Comparison of ENCODE assay signal across 13 cellular contexts in the genomic region with DNA sequence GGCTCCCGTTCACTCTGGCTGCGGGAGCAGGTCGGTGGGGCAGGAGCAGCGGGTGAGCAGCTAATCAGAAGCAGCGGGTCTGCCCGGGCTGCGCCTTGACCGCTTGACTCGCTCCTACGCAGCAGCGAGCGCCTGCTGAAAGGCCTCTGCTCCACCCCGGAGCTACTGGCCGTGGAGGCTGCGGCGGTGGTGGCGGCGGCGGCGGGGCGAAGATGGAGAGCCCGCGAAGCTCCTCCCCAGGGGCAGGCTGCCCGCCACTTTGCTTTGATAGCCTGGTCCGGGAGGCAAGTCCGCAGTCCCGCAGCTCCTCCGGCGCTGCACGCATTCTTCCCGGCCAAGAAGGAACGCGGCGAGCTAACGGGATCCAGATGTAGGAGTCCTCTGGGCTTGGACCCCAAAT. TPM values are rescaled to one million over a fixed set of nuclear protein-coding genes. Genes with fewer than 3 reads are reported as not detected.
DNase-seq lines count a peak whose midpoint lies in the region; ATAC-seq and TF ChIP-seq lines count a peak whose summit lies in the region.
"Had no signal": no experiment of that assay in that cellular context is flagged by ENCODE, and none has a peak within 500 bp of the region (broad histone marks: within the 10 kb centered on the region; RNA-seq: fewer than 3 reads in every experiment).

No MANE protein-coding gene starts in this region.

- H3K27ac ChIP-seq in foreskin keratinocyte (no peak overlapping the region), neuronal stem cell (replicated peaks; ENCODE audit: low read length) (no peak overlapping the region)
- H3K27ac ChIP-seq: BLaER1 treated with 17β-estradiol and CSF1 and Interleukin-3, amounts not matched to agents 10 nM and 100 nM had no signal

- H3K4me2 ChIP-seq in neuronal stem cell (ENCODE audit: insufficient read depth, low read length, poor library complexity, severe bottlenecking) = peak overlapping the region; percentile 14

- H3K18ac ChIP-seq in neuronal stem cell (ENCODE audit: low read length) = peak overlapping the region; percentile 87

- peak overlapping the region; percentile 17 for H4K8ac ChIP-seq in neuronal stem cell (ENCODE audit: low read depth, low read length)

- H3K4me1 ChIP-seq in BE2C (no peaks in the 10 kb centered on the region), NT2/D1 (ENCODE audit: insufficient read depth, insufficient read length) (peaks cover 27% of the 10 kb centered on the region), foreskin keratinocyte (peaks cover 3% of the 10 kb centered on the region), neuronal stem cell (ENCODE audit: control insufficient read depth in 2 of 2, insufficient read depth in 1 of 2, low read depth in 1 of 2, low read length in 2 of 2) (peaks cover 27 to 30% of the 10 kb centered on the region in 2 donors)

- no peak overlapping the region for H4K91ac ChIP-seq in neuronal stem cell (ENCODE audit: low read depth, low read length, poor library complexity)

- no peaks in the 10 kb centered on the region for H3K79me1 ChIP-seq in neuronal stem cell (ENCODE audit: low read depth, low read length)

- no peak overlapping the region for H2BK15ac ChIP-seq in neuronal stem cell (ENCODE audit: low read length)

- H3K4me1 Mint-ChIP-seq in progenitor cell of endocrine pancreas (ENCODE audit: low read depth) = peaks cover 2% of the 10 kb centered on the region

- no peak overlapping the region for H3K4me3 Mint-ChIP-seq in progenitor cell of endocrine pancreas (ENCODE audit: low read depth)

- no peaks in the 10 kb centered on the region for H3K36me3 ChIP-seq in BE2C
- H3K36me3 ChIP-seq in NT2/D1 (ENCODE audit: insufficient read depth, insufficient read length, low read length) = no peaks in the 10 kb centered on the region
- no peaks in the 10 kb centered on the region for H3K36me3 ChIP-seq in neuronal stem cell (replicated peaks in 1 of 2; ENCODE audit: control insufficient read depth in 2 of 2, insufficient read depth in 2 of 2, low read length in 2 of 2)
- H3K36me3 ChIP-seq: BLaER1 treated with 17β-estradiol and CSF1 and Interleukin-3, amounts not matched to agents 10 nM and 100 nM had no signal

- H3K36me3 Mint-ChIP-seq in progenitor cell of endocrine pancreas (ENCODE audit: insufficient read depth) = no peaks in the 10 kb centered on the region

- DNase-seq in BE2C (peak; percentile 46), NT2/D1 (ENCODE audit: low read depth, low spot score) (no peak), foreskin keratinocyte (no peak), neuronal stem cell (ENCODE audit: low spot score) (no peak), NCI-H748 treated with DMSO at 0.1 percent for 48 hours (lab: John Stamatoyannopoulos, UW) (no peak), progenitor cell of endocrine pancreas (ENCODE audit: low spot score, unreplicated experiment) (no peak), epidermal melanocyte (ENCODE audit: insufficient read length, low spot score) (no peak)
- DNase-seq: activated CD4-positive, alpha-beta T cell treated with anti-CD3 and anti-CD28 coated beads, Interleukin-2, amount 50 U/mL, for 1 hour; NCI-H2029 treated with DMSO at 0.1 percent for 48 hours; SIG-M5; stimulated activated naive CD4-positive, alpha-beta T cell had no signal

- H3K9me3 Mint-ChIP-seq in progenitor cell of endocrine pancreas (ENCODE audit: low read depth) = peaks cover 7% of the 10 kb centered on the region

- peak overlapping the region; percentile 59 for H3K9ac ChIP-seq in NT2/D1 (ENCODE audit: insufficient read length, low read depth)
- no peak overlapping the region for H3K9ac ChIP-seq in neuronal stem cell (ENCODE audit: low read depth, low read length, poor library complexity)
- H3K9ac ChIP-seq: BLaER1 treated with 17β-estradiol and CSF1 and Interleukin-3, amounts not matched to agents 10 nM and 100 nM had no signal

- peak overlapping the region; percentile 82 for H2AFZ ChIP-seq in neuronal stem cell (ENCODE audit: low read length)

- H3K23ac ChIP-seq in neuronal stem cell (ENCODE audit: low read depth, low read length, poor library complexity) = no peak overlapping the region

- peaks cover 23% of the 10 kb centered on the region for H3K27me3 Mint-ChIP-seq in progenitor cell of endocrine pancreas

- H3K9me3 ChIP-seq in BE2C (no peaks in the 10 kb centered on the region), NT2/D1 (ENCODE audit: insufficient read depth, low read length) (no peaks in the 10 kb centered on the region), neuronal stem cell (replicated peaks in 1 of 2; ENCODE audit: control insufficient read depth in 2 of 2, insufficient read depth in 1 of 2, low read depth in 1 of 2, low read length in 2 of 2) (no peaks in the 10 kb centered on the region)
- H3K9me3 ChIP-seq: BLaER1 treated with 17β-estradiol and CSF1 and Interleukin-3, amounts not matched to agents 10 nM and 100 nM had no signal

- H3K14ac ChIP-seq in neuronal stem cell (ENCODE audit: low read length) = no peak overlapping the region

- no peak overlapping the region for H2BK12ac ChIP-seq in neuronal stem cell (ENCODE audit: low read length)

- H3K4ac ChIP-seq in neuronal stem cell (ENCODE audit: low read length) = no peak overlapping the region

- no peaks in the 10 kb centered on the region for H3K27me3 ChIP-seq in BE2C
- H3K27me3 ChIP-seq in NT2/D1 (ENCODE audit: insufficient read depth, insufficient read length) = peaks cover 15% of the 10 kb centered on the region
- no peaks in the 10 kb centered on the region for H3K27me3 ChIP-seq in foreskin keratinocyte
- H3K27me3 ChIP-seq in neuronal stem cell (ENCODE audit: control insufficient read depth in 3 of 3, insufficient read depth in 3 of 3, low read depth in 1 of 3, low read length in 3 of 3) = peaks cover 0 to 6% (median 0%) of the 10 kb centered on the region in 3 experiments

- no peak for TF ChIP-seq CTCF in BE2C (IDR thresholded peaks at IDR 0.05; ENCODE audit: low read depth, low read length)
- no peak for TF ChIP-seq CTCF in foreskin keratinocyte (conservative IDR thresholded peaks at IDR 0.05)
- TF ChIP-seq CTCF in progenitor cell of endocrine pancreas (IDR thresholded peaks at IDR 0.05; ENCODE audit: unreplicated experiment) = no peak

- no peak overlapping the region for H3K27ac Mint-ChIP-seq in progenitor cell of endocrine pancreas

- ATAC-seq in foreskin keratinocyte = peak; percentile 26
- no peak for ATAC-seq in GM21526 (IDR thresholded peaks at IDR 0.05; ENCODE audit: low FRiP score, unreplicated experiment)

- H2AK5ac ChIP-seq in neuronal stem cell (ENCODE audit: low read depth, low read length) = no peak overlapping the region

- WGBS in neuronal stem cell (ENCODE audit: extremely low coverage in 2 of 2, insufficient read length in 2 of 2, insufficient replicate concordance in 1 of 2), 2 donors = no CpG with 5 or more reads among the region's 35 CpGs

- no peak overlapping the region for H2BK120ac ChIP-seq in neuronal stem cell (ENCODE audit: low read depth, low read length)

- H3K4me3 ChIP-seq in BE2C (ENCODE audit: low read depth, low read length) (peak overlapping the region; percentile 19; the same call in 1 of the 2 replicates), NT2/D1 (ENCODE audit: insufficient read length, low read depth) (no peak overlapping the region), neuronal stem cell (ENCODE audit: low read length in 2 of 2) (no peak overlapping the region)
- H3K4me3 ChIP-seq: BLaER1 treated with 17β-estradiol and CSF1 and Interleukin-3, amounts not matched to agents 10 nM and 100 nM had no signal

- no peak overlapping the region for H2BK5ac ChIP-seq in neuronal stem cell (ENCODE audit: low read length)

RNA-seq across cellular contexts. Expression of gene PJA1, which starts 36.7 kb away (rescaled TPM):
- polyA plus RNA-seq in BE2C (2012; ENCODE audit: insufficient read depth, insufficient read length, low read depth) = 74.6 TPM
- total RNA-seq in foreskin keratinocyte (31.0 and 34.9 TPM in 2 replicates), progenitor cell of endocrine pancreas (34.2 and 35.7 TPM in 2 replicates)
- 21.5 and 24.1 TPM in 2 replicates for polyA plus RNA-seq in foreskin keratinocyte
- 68.9 TPM for polyA plus RNA-seq in neuronal stem cell (2013, experiment 1 of 2)
- 73.4 TPM for polyA plus RNA-seq in neuronal stem cell (2013, experiment 2 of 2)
